In genomic region chr12:74890237-74890599, GRCh38 we compare ENCODE assay signal across 1 cellular context.
TF ChIP-seq lines count a peak whose summit lies in the region.

No MANE protein-coding gene starts in this region.

TF ChIP-seq in GM23338, 12 proteins besides CTCF, POLR2A, EP300 and RAD21 (continued from another document):
- TF ChIP-seq, protein P1, sequence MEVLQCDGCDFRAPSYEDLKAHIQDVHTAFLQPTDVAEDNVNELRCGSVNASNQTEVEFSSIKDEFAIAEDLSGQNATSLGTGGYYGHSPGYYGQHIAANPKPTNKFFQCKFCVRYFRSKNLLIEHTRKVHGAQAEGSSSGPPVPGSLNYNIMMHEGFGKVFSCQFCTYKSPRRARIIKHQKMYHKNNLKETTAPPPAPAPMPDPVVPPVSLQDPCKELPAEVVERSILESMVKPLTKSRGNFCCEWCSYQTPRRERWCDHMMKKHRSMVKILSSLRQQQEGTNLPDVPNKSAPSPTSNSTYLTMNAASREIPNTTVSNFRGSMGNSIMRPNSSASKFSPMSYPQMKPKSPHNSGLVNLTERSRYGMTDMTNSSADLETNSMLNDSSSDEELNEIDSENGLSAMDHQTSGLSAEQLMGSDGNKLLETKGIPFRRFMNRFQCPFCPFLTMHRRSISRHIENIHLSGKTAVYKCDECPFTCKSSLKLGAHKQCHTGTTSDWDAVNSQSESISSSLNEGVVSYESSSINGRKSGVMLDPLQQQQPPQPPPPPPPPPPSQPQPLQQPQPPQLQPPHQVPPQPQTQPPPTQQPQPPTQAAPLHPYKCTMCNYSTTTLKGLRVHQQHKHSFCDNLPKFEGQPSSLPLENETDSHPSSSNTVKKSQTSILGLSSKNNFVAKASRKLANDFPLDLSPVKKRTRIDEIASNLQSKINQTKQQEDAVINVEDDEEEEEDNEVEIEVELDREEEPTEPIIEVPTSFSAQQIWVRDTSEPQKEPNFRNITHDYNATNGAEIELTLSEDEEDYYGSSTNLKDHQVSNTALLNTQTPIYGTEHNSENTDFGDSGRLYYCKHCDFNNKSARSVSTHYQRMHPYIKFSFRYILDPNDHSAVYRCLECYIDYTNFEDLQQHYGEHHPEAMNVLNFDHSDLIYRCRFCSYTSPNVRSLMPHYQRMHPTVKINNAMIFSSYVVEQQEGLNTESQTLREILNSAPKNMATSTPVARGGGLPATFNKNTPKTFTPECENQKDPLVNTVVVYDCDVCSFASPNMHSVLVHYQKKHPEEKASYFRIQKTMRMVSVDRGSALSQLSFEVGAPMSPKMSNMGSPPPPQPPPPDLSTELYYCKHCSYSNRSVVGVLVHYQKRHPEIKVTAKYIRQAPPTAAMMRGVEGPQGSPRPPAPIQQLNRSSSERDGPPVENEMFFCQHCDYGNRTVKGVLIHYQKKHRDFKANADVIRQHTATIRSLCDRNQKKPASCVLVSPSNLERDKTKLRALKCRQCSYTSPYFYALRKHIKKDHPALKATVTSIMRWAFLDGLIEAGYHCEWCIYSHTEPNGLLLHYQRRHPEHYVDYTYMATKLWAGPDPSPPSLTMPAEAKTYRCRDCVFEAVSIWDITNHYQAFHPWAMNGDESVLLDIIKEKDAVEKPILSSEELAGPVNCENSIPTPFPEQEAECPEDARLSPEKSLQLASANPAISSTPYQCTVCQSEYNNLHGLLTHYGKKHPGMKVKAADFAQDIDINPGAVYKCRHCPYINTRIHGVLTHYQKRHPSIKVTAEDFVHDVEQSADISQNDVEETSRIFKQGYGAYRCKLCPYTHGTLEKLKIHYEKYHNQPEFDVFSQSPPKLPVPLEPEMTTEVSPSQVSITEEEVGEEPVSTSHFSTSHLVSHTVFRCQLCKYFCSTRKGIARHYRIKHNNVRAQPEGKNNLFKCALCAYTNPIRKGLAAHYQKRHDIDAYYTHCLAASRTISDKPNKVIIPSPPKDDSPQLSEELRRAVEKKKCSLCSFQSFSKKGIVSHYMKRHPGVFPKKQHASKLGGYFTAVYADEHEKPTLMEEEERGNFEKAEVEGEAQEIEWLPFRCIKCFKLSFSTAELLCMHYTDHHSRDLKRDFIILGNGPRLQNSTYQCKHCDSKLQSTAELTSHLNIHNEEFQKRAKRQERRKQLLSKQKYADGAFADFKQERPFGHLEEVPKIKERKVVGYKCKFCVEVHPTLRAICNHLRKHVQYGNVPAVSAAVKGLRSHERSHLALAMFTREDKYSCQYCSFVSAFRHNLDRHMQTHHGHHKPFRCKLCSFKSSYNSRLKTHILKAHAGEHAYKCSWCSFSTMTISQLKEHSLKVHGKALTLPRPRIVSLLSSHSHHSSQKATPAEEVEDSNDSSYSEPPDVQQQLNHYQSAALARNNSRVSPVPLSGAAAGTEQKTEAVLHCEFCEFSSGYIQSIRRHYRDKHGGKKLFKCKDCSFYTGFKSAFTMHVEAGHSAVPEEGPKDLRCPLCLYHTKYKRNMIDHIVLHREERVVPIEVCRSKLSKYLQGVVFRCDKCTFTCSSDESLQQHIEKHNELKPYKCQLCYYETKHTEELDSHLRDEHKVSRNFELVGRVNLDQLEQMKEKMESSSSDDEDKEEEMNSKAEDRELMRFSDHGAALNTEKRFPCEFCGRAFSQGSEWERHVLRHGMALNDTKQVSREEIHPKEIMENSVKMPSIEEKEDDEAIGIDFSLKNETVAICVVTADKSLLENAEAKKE (CRISPR knock-in tag; IDR thresholded peaks at IDR 0.05), result no peak
- no peak for TF ChIP-seq STAT1 (IDR thresholded peaks at IDR 0.05; ENCODE audit: unreplicated experiment)
- TF ChIP-seq ZNF114 (CRISPR knock-in tag; IDR thresholded peaks at IDR 0.05), result no peak
- TF ChIP-seq, protein P2, sequence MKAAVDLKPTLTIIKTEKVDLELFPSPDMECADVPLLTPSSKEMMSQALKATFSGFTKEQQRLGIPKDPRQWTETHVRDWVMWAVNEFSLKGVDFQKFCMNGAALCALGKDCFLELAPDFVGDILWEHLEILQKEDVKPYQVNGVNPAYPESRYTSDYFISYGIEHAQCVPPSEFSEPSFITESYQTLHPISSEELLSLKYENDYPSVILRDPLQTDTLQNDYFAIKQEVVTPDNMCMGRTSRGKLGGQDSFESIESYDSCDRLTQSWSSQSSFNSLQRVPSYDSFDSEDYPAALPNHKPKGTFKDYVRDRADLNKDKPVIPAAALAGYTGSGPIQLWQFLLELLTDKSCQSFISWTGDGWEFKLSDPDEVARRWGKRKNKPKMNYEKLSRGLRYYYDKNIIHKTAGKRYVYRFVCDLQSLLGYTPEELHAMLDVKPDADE (IDR thresholded peaks at IDR 0.05), result no peak
- TF ChIP-seq EZH2 (IDR thresholded peaks at IDR 0.05; ENCODE audit: low read depth, unreplicated experiment), result no peak
- no peak for TF ChIP-seq POLR2AphosphoS5 (IDR thresholded peaks at IDR 0.05; ENCODE audit: low read depth)
- no peak for TF ChIP-seq REST (IDR thresholded peaks at IDR 0.05; ENCODE audit: unreplicated experiment)
- TF ChIP-seq JUNB (IDR thresholded peaks at IDR 0.05; ENCODE audit: unreplicated experiment), result no peak
